9 cellular contexts compared by ENCODE assay signal in the genomic region with DNA sequence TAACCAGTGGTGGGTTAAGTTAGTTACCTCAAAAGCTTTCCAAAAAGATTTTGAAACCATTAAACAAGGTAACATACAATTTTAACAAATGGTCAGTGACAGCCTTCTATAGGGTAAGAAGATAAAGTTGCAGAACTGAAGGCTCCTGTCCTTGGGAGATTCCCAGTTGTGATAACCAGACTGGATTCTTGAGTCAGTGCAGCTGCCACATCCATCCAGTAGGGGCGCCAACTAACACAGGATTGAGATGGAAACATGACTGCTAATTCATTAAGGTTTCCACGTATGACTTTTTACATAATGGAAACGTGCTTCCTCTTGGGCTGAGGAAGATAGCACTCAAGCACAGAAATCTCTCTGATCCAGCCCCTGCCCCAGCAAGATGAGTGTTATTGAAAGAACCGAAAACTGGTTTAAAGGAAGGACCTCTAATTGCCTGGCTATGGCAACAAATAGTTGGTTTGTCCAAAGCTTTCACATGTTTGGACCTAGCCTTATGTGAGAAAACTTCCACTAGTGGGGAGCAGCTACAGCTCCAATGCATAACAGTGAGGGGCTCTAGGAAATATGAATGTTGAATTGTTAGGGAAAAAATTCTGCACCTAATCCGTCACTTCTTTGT.
A peak's percentile ranks its signal among the peaks of the same experiment; 100 is the strongest.
DNase-seq lines count a peak whose midpoint lies in the region; TF ChIP-seq lines count a peak whose summit lies in the region.
"Had no signal": no experiment of that assay in that cellular context is flagged by ENCODE, and none has a peak within 500 bp of the region (broad histone marks: within the 10 kb centered on the region; RNA-seq: fewer than 3 reads in every experiment).

No MANE protein-coding gene starts in this region.

- H3K9me3 ChIP-seq in smooth muscle cell (replicated peaks; ENCODE audit: low read depth) = no peaks in the 10 kb centered on the region

- no peak overlapping the region for H3K4me3 Mint-ChIP-seq in activated CD4-positive, alpha-beta T cell treated with anti-CD3 and anti-CD28 coated beads, Interleukin-2, amount 10 ng/mL, durations not matched to agents 24 days and 14 days
- no peak overlapping the region for H3K4me3 Mint-ChIP-seq in endothelial cell (ENCODE audit: unreplicated experiment)

- H3K4me2 ChIP-seq in smooth muscle cell = no peak overlapping the region

- WGBS in smooth muscle cell (ENCODE audit: low lambda C conversion rate) = 51% methylated on average over 5 of the region's 5 CpGs

- no peaks in the 10 kb centered on the region for H3K36me3 ChIP-seq in smooth muscle cell (ENCODE audit: low read depth)

- no peaks in the 10 kb centered on the region for H3K4me1 Mint-ChIP-seq in activated CD4-positive, alpha-beta T cell treated with anti-CD3 and anti-CD28 coated beads, Interleukin-2, amount 10 ng/mL, durations not matched to agents 24 days and 14 days
- peaks cover 11% of the 10 kb centered on the region for H3K4me1 Mint-ChIP-seq in endothelial cell (ENCODE audit: unreplicated experiment)

- intact Hi-C loops in activated CD4-positive, alpha-beta T cell treated with anti-CD3 and anti-CD28 coated beads, Interleukin-2, amount 10 ng/mL, durations not matched to agents 24 days and 14 days (cut with micrococcal nuclease) = no loop called here

- no peaks in the 10 kb centered on the region for H4K20me1 ChIP-seq in smooth muscle cell (ENCODE audit: low read depth)

- no peak overlapping the region for H3K27ac ChIP-seq in smooth muscle cell (ENCODE audit: low read depth)

- no peaks in the 10 kb centered on the region for H3K36me3 Mint-ChIP-seq in activated CD4-positive, alpha-beta T cell treated with anti-CD3 and anti-CD28 coated beads, Interleukin-2, amount 10 ng/mL, durations not matched to agents 24 days and 14 days (ENCODE audit: low read depth)
- peaks cover 4% of the 10 kb centered on the region for H3K36me3 Mint-ChIP-seq in endothelial cell (ENCODE audit: low read depth, unreplicated experiment)

- H3K79me2 ChIP-seq in smooth muscle cell (ENCODE audit: low read depth) = no peaks in the 10 kb centered on the region

- H3K9ac ChIP-seq in smooth muscle cell (ENCODE audit: low read depth) = no peak overlapping the region

- no peaks in the 10 kb centered on the region for H3K27me3 Mint-ChIP-seq in activated CD4-positive, alpha-beta T cell treated with anti-CD3 and anti-CD28 coated beads, Interleukin-2, amount 10 ng/mL, durations not matched to agents 24 days and 14 days
- H3K27me3 Mint-ChIP-seq in endothelial cell (ENCODE audit: unreplicated experiment) = peaks cover 5% of the 10 kb centered on the region

- H3K4me3 ChIP-seq in smooth muscle cell = no peak overlapping the region

- peak; percentile 29 for DNase-seq in activated CD4-positive, alpha-beta T cell treated with anti-CD3 and anti-CD28 coated beads, Interleukin-2, amount 10 ng/mL, durations not matched to agents 24 days and 14 days
- no peak for DNase-seq in activated CD4-positive, alpha-beta T cell treated with anti-CD3 and anti-CD28 coated beads, Interleukin-2, amount 50 U/mL, for 4 hours
- DNase-seq in NAMALWA (ENCODE audit: low spot score) (peak; percentile 22), endothelial cell (ENCODE audit: low spot score) (peak; percentile 30), smooth muscle cell (lab: John Stamatoyannopoulos, UW; ENCODE audit: unreplicated experiment) (no peak), activated gamma-delta T cell (lab: John Stamatoyannopoulos, UW) (no peak), NCI-H526 treated with DMSO at 0.1 percent for 48 hours (lab: John Stamatoyannopoulos, UW) (no peak), NCI-H345 treated with DMSO at 0.1 percent for 48 hours (lab: John Stamatoyannopoulos, UW; ENCODE audit: unreplicated experiment) (no peak)
- DNase-seq: activated effector memory CD4-positive, alpha-beta T cell treated with anti-CD3 and anti-CD28 coated beads, Interleukin-2, amount 50 U/mL, for 16 hours had no signal

- H3K27ac Mint-ChIP-seq in activated CD4-positive, alpha-beta T cell treated with anti-CD3 and anti-CD28 coated beads, Interleukin-2, amount 10 ng/mL, durations not matched to agents 24 days and 14 days = no peak overlapping the region
- H3K27ac Mint-ChIP-seq in endothelial cell (ENCODE audit: unreplicated experiment) = no peak overlapping the region

- H3F3A ChIP-seq in smooth muscle cell (ENCODE audit: low read depth) = no peaks in the 10 kb centered on the region

- no peak overlapping the region for H2AFZ ChIP-seq in smooth muscle cell (ENCODE audit: low read depth)

- H3K4me1 ChIP-seq in smooth muscle cell (ENCODE audit: low read depth) = no peaks in the 10 kb centered on the region

- peak; percentile 81 for TF ChIP-seq CTCF in endothelial cell (IDR thresholded peaks at IDR 0.05; ENCODE audit: unreplicated experiment)
- peak; percentile 50 for TF ChIP-seq CTCF in smooth muscle cell (IDR thresholded peaks at IDR 0.05; ENCODE audit: borderline replicate concordance, insufficient read depth, poor library complexity, severe bottlenecking)

- no peaks in the 10 kb centered on the region for H3K27me3 ChIP-seq in smooth muscle cell (ENCODE audit: low read depth)

- peaks cover 4% of the 10 kb centered on the region for H3K9me3 Mint-ChIP-seq in activated CD4-positive, alpha-beta T cell treated with anti-CD3 and anti-CD28 coated beads, Interleukin-2, amount 10 ng/mL, durations not matched to agents 24 days and 14 days
- H3K9me3 Mint-ChIP-seq in endothelial cell (ENCODE audit: unreplicated experiment) = no peaks in the 10 kb centered on the region

Comparison
In these comparisons a context has a peak if more than half of its experiments do, and no peak if none do; other contexts are left out.
1. DNase-seq: peak in activated CD4-positive, alpha-beta T cell treated with anti-CD3 and anti-CD28 coated beads, Interleukin-2, amount 10 ng/mL, durations not matched to agents 24 days and 14 days (single experiment), NAMALWA (single experiment) and endothelial cell (single experiment); none in activated CD4-positive, alpha-beta T cell treated with anti-CD3 and anti-CD28 coated beads, Interleukin-2, amount 50 U/mL, for 4 hours (0 of 2), smooth muscle cell (single experiment), activated gamma-delta T cell (single experiment), NCI-H526 treated with DMSO at 0.1 percent for 48 hours (single experiment) and NCI-H345 treated with DMSO at 0.1 percent for 48 hours (single experiment).